ENCODE assay signal across 14 cellular contexts in genomic region chr2:39875182-39875913, GRCh38.
DNase-seq lines count a peak whose midpoint lies in the region; ATAC-seq, FAIRE-seq and TF ChIP-seq lines count a peak whose summit lies in the region.
"Had no signal": no experiment of that assay in that cellular context is flagged by ENCODE, and none has a peak within 500 bp of the region (broad histone marks: within the 10 kb centered on the region; RNA-seq: fewer than 3 reads in every experiment).

No MANE protein-coding gene starts in this region.

- H3K4me3 ChIP-seq in mammary epithelial cell (replicated peaks in 1 of 3; ENCODE audit: insufficient read depth in 1 of 3, low read depth in 2 of 3, low read length in 3 of 3) = no peak overlapping the region
- H3K4me3 ChIP-seq in thyroid gland (replicated peaks in 1 of 3) = no peak overlapping the region

- no TSS peak for BruUV-seq in mammary epithelial cell (replicated peaks; lab: Mats Ljungman, UMichigan)

- WGBS in mammary epithelial cell (ENCODE audit: low coverage, missing lambda C conversion rate) = 60% methylated on average over 5 of the region's 5 CpGs
- WGBS in thyroid gland, 2 donors = 43 to 49% methylated on average over 5 of the region's 5 CpGs

- no peak for ATAC-seq in GM21515 (IDR thresholded peaks at IDR 0.05; ENCODE audit: unreplicated experiment)

- peak overlapping the region; percentile 13 for H3K4me2 ChIP-seq in mammary epithelial cell (ENCODE audit: insufficient read depth, low read depth, low read length)

- TF ChIP-seq CTCF in mammary epithelial cell (conservative IDR thresholded peaks at IDR 0.05 in 1 of 2, IDR thresholded peaks at IDR 0.05 in 1 of 2; ENCODE audit: extremely low read depth in 1 of 2, insufficient read depth in 1 of 2, low read depth in 1 of 2, low read length in 2 of 2) = no peak
- no peak for TF ChIP-seq CTCF in thyroid gland (IDR thresholded peaks at IDR 0.05)

- H3K9ac ChIP-seq in mammary epithelial cell (ENCODE audit: insufficient read depth, low read length) = no peak overlapping the region

- DNase-seq in HPDE6-E6E7 (ENCODE audit: extremely low spot score) = peak; percentile 16
- DNase-seq in mammary epithelial cell = peak; percentile 81
- peak; percentile 28 for DNase-seq in kidney tubule cell (ENCODE audit: low spot score)
- DNase-seq in thyroid gland = peak; percentile 78 to 83
- DNase-seq in NCI-H1048 (lab: John Stamatoyannopoulos, UW) = no peak
- no peak for DNase-seq in GM19238 (ENCODE audit: insufficient read length, low spot score)
- no peak for DNase-seq in HTR-8/SVneo (ENCODE audit: insufficient read length, low spot score)
- DNase-seq: activated T-cell treated with anti-CD3 and anti-CD28 coated beads, Interleukin-2, amount 50 U/mL, for 1 hour; effector memory CD4-positive, alpha-beta T cell; mesendoderm; NCI-H2107; stimulated activated CD4-positive, alpha-beta T cell treated with anti-CD3 and anti-CD28 coated beads, Interleukin-4, amount 100 ng/mL, for 24 hours; T-helper 1 cell had no signal

- H3K4me1 ChIP-seq in mammary epithelial cell (ENCODE audit: insufficient read depth, low read length) (peaks cover 29% of the 10 kb centered on the region), thyroid gland (peaks cover 6 to 14% of the 10 kb centered on the region in 2 donors)

- H3K79me2 ChIP-seq in mammary epithelial cell (ENCODE audit: insufficient read depth, low read length) = no peaks in the 10 kb centered on the region

- intact Hi-C loops in mammary epithelial cell (cut with micrococcal nuclease) (no loop called here), thyroid gland (cut with DNase I) (no loop called here)

- H3K27ac ChIP-seq in mammary epithelial cell (ENCODE audit: insufficient read depth, low read depth, low read length) (peak overlapping the region; percentile 37), thyroid gland (peak overlapping the region in 2 of 3 donors; percentile 32 to 61)

- H3K36me3 ChIP-seq in mammary epithelial cell (ENCODE audit: insufficient read depth, low read length) (no peaks in the 10 kb centered on the region), thyroid gland (no peaks in the 10 kb centered on the region)

- H3K9me3 ChIP-seq in mammary epithelial cell (replicated peaks; ENCODE audit: insufficient read depth, low read length) = no peaks in the 10 kb centered on the region
- H3K9me3 ChIP-seq in thyroid gland = no peaks in the 10 kb centered on the region

- H4K20me1 ChIP-seq in mammary epithelial cell (ENCODE audit: insufficient read depth, low read length) = no peaks in the 10 kb centered on the region

- no peak overlapping the region for H2AFZ ChIP-seq in mammary epithelial cell (ENCODE audit: low read depth, low read length)

- dilution Hi-C loops in mammary epithelial cell (cut with HindIII; ENCODE audit: low sequenced_read_pairs) = no loop called here

- no peak for TF ChIP-seq POLR2A in thyroid gland (IDR thresholded peaks at IDR 0.05)

- no peaks in the 10 kb centered on the region for H3K27me3 ChIP-seq in mammary epithelial cell (ENCODE audit: insufficient read depth, low read length)
- no peaks in the 10 kb centered on the region for H3K27me3 ChIP-seq in thyroid gland

- in situ Hi-C loops in mammary epithelial cell (cut with MboI; ENCODE audit: low sequenced_read_pairs in 2 of 2) = no loop called here

- no peak for FAIRE-seq in HTR-8/SVneo (lab: Jason Lieb, UNC)

- CTCF ChIA-PET in mammary epithelial cell (lab: Charles Lee; ENCODE audit: low non-redundant PET) = no interaction called here

Comparison
In these comparisons a context has a peak if more than half of its experiments do, and no peak if none do; other contexts are left out.
1. DNase-seq: peak in HPDE6-E6E7 (single experiment), mammary epithelial cell (single experiment), kidney tubule cell (single experiment) and thyroid gland (2 of 2); none in NCI-H1048 (single experiment), GM19238 (single experiment) and HTR-8/SVneo (single experiment).